ENCODE assay signal across 28 cellular contexts in the genomic region with DNA sequence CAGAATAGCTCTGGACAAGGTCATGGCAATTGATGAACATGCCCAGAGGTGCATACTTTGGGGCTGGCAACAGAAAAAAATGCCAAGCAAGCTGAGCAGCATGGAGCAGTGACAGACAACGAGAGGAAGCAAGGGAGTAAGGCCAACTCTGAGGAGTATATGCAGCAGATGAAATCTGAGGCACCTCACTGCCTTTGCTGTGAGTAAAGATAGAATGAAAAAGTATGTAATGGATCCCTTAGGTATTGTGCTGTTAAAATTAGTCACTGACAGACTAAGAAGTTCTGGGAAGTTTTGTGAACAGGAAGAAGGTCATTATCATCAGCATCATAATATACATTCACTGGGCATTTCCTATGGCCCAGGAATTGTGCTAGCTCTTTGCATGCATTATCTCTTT.
DNase-seq lines count a peak whose midpoint lies in the region; ATAC-seq, FAIRE-seq and TF ChIP-seq lines count a peak whose summit lies in the region.
"Had no signal": no experiment of that assay in that cellular context is flagged by ENCODE, and none has a peak within 500 bp of the region (broad histone marks: within the 10 kb centered on the region; RNA-seq: fewer than 3 reads in every experiment).

No MANE protein-coding gene starts in this region.

- peaks cover 37% of the 10 kb centered on the region for H3K4me1 ChIP-seq in Loucy (ENCODE audit: insufficient read depth, low read length, poor library complexity, severe bottlenecking)
- H3K4me1 ChIP-seq in colonic mucosa, result no peaks in the 10 kb centered on the region
- peaks cover 7 to 26% (median 20%) of the 10 kb centered on the region in 3 donors for H3K4me1 ChIP-seq in pancreas
- H3K4me1 ChIP-seq: prostate gland, thyroid gland had no signal

- no peaks in the 10 kb centered on the region for H4K20me1 ChIP-seq in Loucy (ENCODE audit: insufficient read depth, low read length, poor library complexity, severe bottlenecking)

- FAIRE-seq in pancreas (lab: Jason Lieb, UNC), result no peak
- FAIRE-seq: endometrium had no signal

- peak overlapping the region; percentile 34 for H3K4me2 ChIP-seq in Loucy (ENCODE audit: low read depth, low read length, poor library complexity, severe bottlenecking)
- H3K4me2 ChIP-seq: neural progenitor cell had no signal

- no peak overlapping the region for H3K9ac ChIP-seq in Loucy (ENCODE audit: low read depth, low read length, poor library complexity, severe bottlenecking)
- H3K9ac ChIP-seq in colonic mucosa (ENCODE audit: low read depth in 2 of 2, low read length in 2 of 2), result no peak overlapping the region
- H3K9ac ChIP-seq: neural progenitor cell had no signal

- ATAC-seq in GM18502 (IDR thresholded peaks at IDR 0.05; ENCODE audit: poor library complexity, unreplicated experiment) (no peak), pancreas (no peak)
- ATAC-seq: HCT116; lower lobe of right lung; sciatic nerve; stimulated activated naive CD8-positive, alpha-beta T cell treated with anti-CD3 and anti-CD28 coated beads, Interleukin-15, Interleukin-2, amounts not matched to agents 100 U/mL and 50 U/mL, for 24 hours had no signal

- H3K9me3 ChIP-seq in Loucy (ENCODE audit: insufficient read depth, low read depth, low read length) (no peaks in the 10 kb centered on the region), colonic mucosa (no peaks in the 10 kb centered on the region), pancreas (no peaks in the 10 kb centered on the region)
- H3K9me3 ChIP-seq: lower lobe of right lung, prostate gland, thyroid gland had no signal

- WGBS in pancreas, 2 donors, result 85 to 88% methylated on average over 1 of the region's 1 CpG

- H3K36me3 ChIP-seq in Loucy (ENCODE audit: insufficient read depth, low read length) (no peaks in the 10 kb centered on the region), colonic mucosa (no peaks in the 10 kb centered on the region), pancreas (no peaks in the 10 kb centered on the region)
- H3K36me3 ChIP-seq: lower lobe of right lung, neural progenitor cell, prostate gland, thyroid gland had no signal

- H3K79me2 ChIP-seq in Loucy (ENCODE audit: insufficient read depth, low read length), result no peaks in the 10 kb centered on the region

- H3K27ac ChIP-seq in colonic mucosa (no peak overlapping the region), pancreas (peak overlapping the region in 2 of 4 donors; percentile 42 to 68)
- H3K27ac ChIP-seq: lower lobe of right lung, neural progenitor cell, prostate gland, thyroid gland had no signal

- no peaks in the 10 kb centered on the region for H3K27me3 ChIP-seq in Loucy (ENCODE audit: insufficient read depth, low read length, poor library complexity, severe bottlenecking)
- H3K27me3 ChIP-seq in colonic mucosa, result no peaks in the 10 kb centered on the region
- no peaks in the 10 kb centered on the region for H3K27me3 ChIP-seq in pancreas
- H3K27me3 ChIP-seq: neural progenitor cell, thyroid gland had no signal

- DNase-seq in ELR (ENCODE audit: low read depth), result peak; percentile 46
- DNase-seq in fibroblast of mammary gland (ENCODE audit: low read depth), result peak; percentile 75
- peak; percentile 71 for DNase-seq in skeletal muscle cell (ENCODE audit: low read depth)
- DNase-seq in kidney glomerular epithelial cell (lab: John Stamatoyannopoulos, UW), result no peak
- no peak for DNase-seq in colonic mucosa
- DNase-seq in pancreas, result no peak
- DNase-seq: activated CD4-positive, alpha-beta T cell treated with anti-CD3 and anti-CD28 coated beads, Interleukin-2, amount 50 U/mL, for 48 hours; activated CD4-positive, CD25-positive, alpha-beta regulatory T cell; activated CD8-positive, alpha-beta memory T cell treated with anti-CD3 and anti-CD28 coated beads, Interleukin-2, amount 50 U/mL, for 4 hours; activated effector memory CD4-positive, alpha-beta T cell treated with anti-CD3 and anti-CD28 coated beads, Interleukin-2, amount 50 U/mL, for 16 hours; CD4-positive, alpha-beta T cell; islet precursor cell; KBM-7; lower lobe of right lung; NCI-H1417; NCI-H2029 treated with DMSO at 0.1 percent for 48 hours; NCI-H526 treated with DMSO at 0.1 percent for 48 hours; SIG-M5; stimulated activated CD4-positive, alpha-beta T cell treated with anti-CD3 and anti-CD28 coated beads, Interleukin-15, amount 100 ng/mL, for 24 hours; stimulated activated naive CD8-positive, alpha-beta T cell treated with anti-CD3 and anti-CD28 coated beads, Interleukin-15, Interleukin-2, amounts not matched to agents 100 U/mL and 50 U/mL, for 24 hours; thyroid gland had no signal

- no peaks in the 10 kb centered on the region for H3F3A ChIP-seq in Loucy (ENCODE audit: low read depth)

- no peaks in the 10 kb centered on the region for H3K9me2 ChIP-seq in Loucy (replicated peaks; ENCODE audit: low read depth, low read length)

- intact Hi-C loops in colonic mucosa (cut with DNase I) (no loop called here), pancreas (cut with DNase I) (no loop called here)

- H2AFZ ChIP-seq in Loucy (ENCODE audit: low read length), result no peak overlapping the region
- H2AFZ ChIP-seq: neural progenitor cell had no signal

- TF ChIP-seq CTCF in Loucy (conservative IDR thresholded peaks at IDR 0.05; ENCODE audit: low read length) (no peak), fibroblast of mammary gland (conservative IDR thresholded peaks at IDR 0.05; ENCODE audit: control insufficient read depth, insufficient read depth, low read depth, low read length) (no peak), colonic mucosa (IDR thresholded peaks at IDR 0.05) (no peak), pancreas (IDR thresholded peaks at IDR 0.05) (no peak)

- no peak overlapping the region for H3K4me3 ChIP-seq in Loucy (ENCODE audit: low read length, poor library complexity, severe bottlenecking)
- H3K4me3 ChIP-seq in fibroblast of mammary gland (ENCODE audit: control insufficient read depth, low read depth, low read length), result no peak overlapping the region
- H3K4me3 ChIP-seq in skeletal muscle cell (ENCODE audit: low read depth, low read length), result no peak overlapping the region
- no peak overlapping the region for H3K4me3 ChIP-seq in colonic mucosa
- no peak overlapping the region for H3K4me3 ChIP-seq in pancreas
- H3K4me3 ChIP-seq: lower lobe of right lung, neural progenitor cell, prostate gland, thyroid gland had no signal

Comparison
In these comparisons a context has a peak if more than half of its experiments do, and no peak if none do; other contexts are left out.
1. DNase-seq: peak in ELR (single experiment), fibroblast of mammary gland (single experiment) and skeletal muscle cell (single experiment); none in kidney glomerular epithelial cell (single experiment), colonic mucosa (single experiment) and pancreas (0 of 6).